ENCODE assay signal across 36 cellular contexts in the genomic region with DNA sequence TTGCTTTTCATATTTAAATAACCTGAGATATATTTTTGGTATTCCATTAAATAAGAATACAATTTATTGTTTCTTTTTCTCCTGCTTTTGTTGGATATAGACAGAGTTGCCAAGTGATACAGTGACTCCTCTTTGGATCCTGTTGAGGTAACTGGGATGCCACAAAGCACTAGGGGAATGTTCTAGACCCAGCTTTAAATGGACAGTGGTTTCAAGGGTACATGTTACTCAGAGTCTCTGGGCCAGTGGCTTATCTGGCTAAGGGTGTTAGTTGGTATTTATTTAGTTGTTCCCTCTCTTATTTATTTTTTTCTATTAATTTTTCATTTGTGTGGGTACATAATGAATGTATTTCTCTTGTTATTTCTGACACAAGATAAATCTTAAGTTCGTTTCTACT. TPM values are rescaled to one million over a fixed set of nuclear protein-coding genes. Genes with fewer than 3 reads are reported as not detected.
"Had no signal": no experiment of that assay in that cellular context is flagged by ENCODE, and none has a peak within 500 bp of the region (broad histone marks: within the 10 kb centered on the region; RNA-seq: fewer than 3 reads in every experiment).

No MANE protein-coding gene starts in this region.

- H3K9me3 Mint-ChIP-seq: naive B cell; naive thymus-derived CD8-positive, alpha-beta T cell; natural killer cell treated with Interleukin-12 subunit alpha and Interleukin-12 subunit beta and Interleukin-15 and Interleukin-18, amount 100 ng/mL, for 72 hours; nephron progenitor cell; neural crest cell; stimulated activated memory B cell treated with anti-CD40 and anti-IgM and Interleukin-4, amounts not matched to agents 10 μg/mL and 1 μg/mL and 100 μg/mL, for 72 hours; stimulated activated naive CD8-positive, alpha-beta T cell treated with anti-CD3 and anti-CD28 coated beads, Interleukin-15, Interleukin-2, amounts not matched to agents 100 ng/mL and 50 ng/mL, for 24 hours; type B pancreatic cell had no signal

- H3K27me3 ChIP-seq: neutrophil, ovary, right lobe of liver, sigmoid colon, spleen, stomach, thyroid gland, tibial nerve, upper lobe of right lung, uterus had no signal

- DNase-seq: naive B cell; naive thymus-derived CD8-positive, alpha-beta T cell; nephron progenitor cell; nucleus accumbens; ovary; posterior cingulate gyrus; psoas muscle; right cardiac atrium; right lobe of liver; sigmoid colon; spleen; stimulated activated CD4-positive, alpha-beta T cell treated with anti-CD3 and anti-CD28 coated beads, Interleukin-12 subunit alpha, Interleukin-12 subunit beta, amount 100 ng/mL, for 4 hours; stimulated activated CD4-positive, alpha-beta T cell treated with anti-CD3 and anti-CD28 coated beads, Interleukin-1b, Interleukin-23, amount 100 ng/mL, for 48 hours; stimulated activated CD4-positive, alpha-beta T cell treated with anti-CD3 and anti-CD28 coated beads, Interleukin-4, amount 100 ng/mL, for 1 hour; stimulated activated CD4-positive, alpha-beta T cell treated with anti-CD3 and anti-CD28 coated beads, Interleukin-4, amount 100 ng/mL, for 4 hours; stimulated activated CD8-positive, alpha-beta memory T cell treated with anti-CD3 and anti-CD28 coated beads, Interleukin-4, amount 100 ng/mL, for 48 hours; stimulated activated naive CD4-positive, alpha-beta T cell treated with Interleukin-2 at 50 U/mL for 16 hours; stomach; thyroid gland; upper lobe of right lung; uterus had no signal

- H3K4me1 Mint-ChIP-seq: nephron progenitor cell, neural crest cell had no signal

- H3K27ac ChIP-seq: neutrophil, ovary, parathyroid adenoma, psoas muscle, right lobe of liver, sigmoid colon, skin epidermis, spleen, stomach, thoracic aorta, thyroid gland, tibial nerve, upper lobe of right lung, uterus had no signal

- H3K4me1 ChIP-seq: right lobe of liver, sigmoid colon, thyroid gland, upper lobe of right lung, uterus had no signal

- H3K9ac ChIP-seq: parathyroid adenoma had no signal

- H3K36me3 ChIP-seq: ovary, thoracic aorta, uterus had no signal

- H3K4me3 ChIP-seq: ovary, psoas muscle, right lobe of liver, sigmoid colon, skin epidermis, smooth muscle cell, spleen, stomach, thoracic aorta, thyroid gland, tibial nerve, upper lobe of right lung, uterus had no signal

- H3K9me3 ChIP-seq: neutrophil, ovary, psoas muscle, right lobe of liver, sigmoid colon, spleen, stomach, thoracic aorta, thyroid gland, tibial nerve, upper lobe of right lung, uterus had no signal

- ATAC-seq: naive thymus-derived CD8-positive, alpha-beta T cell; natural killer cell treated with Interleukin-12 subunit alpha and Interleukin-12 subunit beta and Interleukin-15 and Interleukin-18, amount 100 ng/mL, for 72 hours; right cardiac atrium; right lobe of liver; stimulated activated memory B cell treated with anti-CD40 and anti-IgM and Interleukin-4, amounts not matched to agents 10 μg/mL and 1 μg/mL and 100 μg/mL, for 72 hours; upper lobe of right lung had no signal

- H3K27ac Mint-ChIP-seq: natural killer cell treated with Interleukin-12 subunit alpha and Interleukin-12 subunit beta and Interleukin-15 and Interleukin-18, amount 100 ng/mL, for 72 hours; nephron progenitor cell; stimulated activated memory B cell treated with anti-CD40 and anti-IgM and Interleukin-4, amounts not matched to agents 10 μg/mL and 1 μg/mL and 100 μg/mL, for 72 hours; stimulated activated naive CD8-positive, alpha-beta T cell treated with anti-CD3 and anti-CD28 coated beads, Interleukin-15, Interleukin-2, amounts not matched to agents 100 ng/mL and 50 ng/mL, for 24 hours; type B pancreatic cell had no signal

- H3K27me3 Mint-ChIP-seq: naive B cell; naive thymus-derived CD8-positive, alpha-beta T cell; natural killer cell treated with Interleukin-12 subunit alpha and Interleukin-12 subunit beta and Interleukin-15 and Interleukin-18, amount 100 ng/mL, for 72 hours; progenitor cell of endocrine pancreas; stimulated activated memory B cell treated with anti-CD40 and anti-IgM and Interleukin-4, amounts not matched to agents 10 μg/mL and 1 μg/mL and 100 μg/mL, for 72 hours; stimulated activated naive CD8-positive, alpha-beta T cell treated with anti-CD3 and anti-CD28 coated beads, Interleukin-15, Interleukin-2, amounts not matched to agents 100 ng/mL and 50 ng/mL, for 24 hours; type B pancreatic cell had no signal

- H3K4me2 ChIP-seq: smooth muscle cell had no signal

- H2AFZ ChIP-seq: parathyroid adenoma had no signal

- H3K4me3 Mint-ChIP-seq: naive B cell; naive thymus-derived CD8-positive, alpha-beta T cell; natural killer cell treated with Interleukin-12 subunit alpha and Interleukin-12 subunit beta and Interleukin-15 and Interleukin-18, amount 100 ng/mL, for 72 hours; nephron progenitor cell; neural crest cell; stimulated activated memory B cell treated with anti-CD40 and anti-IgM and Interleukin-4, amounts not matched to agents 10 μg/mL and 1 μg/mL and 100 μg/mL, for 72 hours; stimulated activated naive CD8-positive, alpha-beta T cell treated with anti-CD3 and anti-CD28 coated beads, Interleukin-15, Interleukin-2, amounts not matched to agents 100 ng/mL and 50 ng/mL, for 24 hours; type B pancreatic cell had no signal

RNA-seq across cellular contexts. Expression of a gene that starts 13.1 kb away (rescaled TPM):
- total RNA-seq: naive thymus-derived CD8-positive, alpha-beta T cell; natural killer cell treated with Interleukin-12 subunit alpha and Interleukin-12 subunit beta and Interleukin-15 and Interleukin-18, amount 100 ng/mL, for 72 hours; neural crest cell; ovary; progenitor cell of endocrine pancreas; right lobe of liver; sigmoid colon; smooth muscle cell; spleen; stomach; subcutaneous adipose tissue; temporal lobe; thoracic aorta; tibial nerve; upper lobe of right lung; uterus had no signal
- polyA plus RNA-seq: naive thymus-derived CD8-positive, alpha-beta T cell; ovary; sigmoid colon; spleen; stomach had no signal

RNA-seq across cellular contexts. Expression of a gene that starts 28.3 kb away (rescaled TPM):
- total RNA-seq: naive thymus-derived CD8-positive, alpha-beta T cell; natural killer cell treated with Interleukin-12 subunit alpha and Interleukin-12 subunit beta and Interleukin-15 and Interleukin-18, amount 100 ng/mL, for 72 hours; ovary; progenitor cell of endocrine pancreas; right lobe of liver; stomach; temporal lobe; thoracic aorta; thyroid gland; tibial nerve; urinary bladder had no signal
- polyA plus RNA-seq: naive thymus-derived CD8-positive, alpha-beta T cell had no signal
